Comparison of ENCODE assay signal across 9 cellular contexts in the genomic region with DNA sequence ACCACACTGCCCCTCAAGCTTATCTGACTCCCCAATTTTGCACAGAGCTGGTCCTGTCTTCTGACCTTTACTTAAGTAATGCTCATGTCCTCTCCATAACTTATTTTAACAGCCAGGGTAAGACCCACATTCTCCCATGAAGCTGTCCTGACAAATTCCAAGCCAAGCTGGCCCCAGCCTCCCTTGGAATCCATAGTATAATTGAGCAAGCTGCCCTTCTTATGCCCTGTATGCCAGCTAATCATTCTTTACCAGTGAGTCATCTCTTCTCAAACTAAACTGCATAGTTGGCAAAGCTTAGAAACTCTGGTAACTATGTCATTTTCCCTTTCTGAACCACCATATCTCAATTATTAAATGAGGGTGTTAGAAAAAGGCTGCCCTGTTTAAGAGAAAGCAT.
A peak's percentile ranks its signal among the peaks of the same experiment; 100 is the strongest.
DNase-seq lines count a peak whose midpoint lies in the region; ATAC-seq and TF ChIP-seq lines count a peak whose summit lies in the region.
"Had no signal": no experiment of that assay in that cellular context is flagged by ENCODE, and none has a peak within 500 bp of the region (broad histone marks: within the 10 kb centered on the region; RNA-seq: fewer than 3 reads in every experiment).

No MANE protein-coding gene starts in this region.

- H3K4me1 ChIP-seq in gastrocnemius medialis: peaks cover 37 to 40% of the 10 kb centered on the region in 2 donors
- peaks cover 0 to 31% (median 16%) of the 10 kb centered on the region in 3 donors for H3K4me1 ChIP-seq in esophagus squamous epithelium

- peak; percentile 14 for DNase-seq in HCEC 1CT
- no peak for DNase-seq in WTC11 (ENCODE audit: low spot score)
- peak; percentile 75 for DNase-seq in glomerular endothelial cell (ENCODE audit: extremely low read depth, low read depth, low spot score)
- DNase-seq in gastrocnemius medialis: no peak
- DNase-seq in NCI-H1092 treated with DMSO at 0.1 percent for 48 hours (lab: John Stamatoyannopoulos, UW): no peak
- DNase-seq in esophagus squamous epithelium (lab: John Stamatoyannopoulos, UW): no peak
- no peak for DNase-seq in HuH-7 (ENCODE audit: low spot score)

- POLR2A ChIA-PET in WTC11 (lab: Charles Lee): interaction anchor here (0.5 kb wide), 1 partner anchor 101 kb away, joined by 3 read pairs; no protein-coding TSS in a partner anchor

- in situ Hi-C loops in gastrocnemius medialis (cut with MboI; ENCODE audit: low sequenced_read_pairs in 4 of 4): loop anchor here in 1 of 4 donors (25.0 kb wide), 1 partner anchor 509 kb away; no protein-coding TSS in a partner anchor

- H3K4me3 Mint-ChIP-seq in WTC11: no peak overlapping the region

- TF ChIP-seq POLR2A in gastrocnemius medialis (IDR thresholded peaks at IDR 0.05): no peak
- no peak for TF ChIP-seq POLR2A in esophagus squamous epithelium (IDR thresholded peaks at IDR 0.05)

- H3K9me3 ChIP-seq in gastrocnemius medialis: no peaks in the 10 kb centered on the region
- no peaks in the 10 kb centered on the region for H3K9me3 ChIP-seq in esophagus squamous epithelium

- CTCF ChIA-PET in WTC11 (lab: Charles Lee): interaction anchor here (0.6 kb wide), 1 partner anchor 94 kb away, joined by 3 read pairs; no protein-coding TSS in a partner anchor

- H3K36me3 ChIP-seq in gastrocnemius medialis (no peaks in the 10 kb centered on the region), esophagus squamous epithelium (no peaks in the 10 kb centered on the region)
- H3K36me3 ChIP-seq: cardiac muscle cell had no signal

- H3K27ac Mint-ChIP-seq in WTC11: 0 out of 2 replicates have a peak overlapping the region, but pooled peaks have one; percentile 16

- TF ChIP-seq CTCF in WTC11 (IDR thresholded peaks at IDR 0.05) (no peak), gastrocnemius medialis (IDR thresholded peaks at IDR 0.05 in 4 of 5, conservative IDR thresholded peaks at IDR 0.05 in 1 of 5) (no peak), esophagus squamous epithelium (IDR thresholded peaks at IDR 0.05) (no peak)

- no peaks in the 10 kb centered on the region for H3K36me3 Mint-ChIP-seq in WTC11

- H3K4me3 ChIP-seq in gastrocnemius medialis (no peak overlapping the region), esophagus squamous epithelium (no peak overlapping the region)
- H3K4me3 ChIP-seq: cardiac muscle cell had no signal

- H3K27me3 ChIP-seq in gastrocnemius medialis (no peaks in the 10 kb centered on the region), esophagus squamous epithelium (no peaks in the 10 kb centered on the region)
- H3K27me3 ChIP-seq: cardiac muscle cell had no signal

- peak overlapping the region in 3 of 4 donors; percentile 27 to 60 (median 51) for H3K27ac ChIP-seq in gastrocnemius medialis
- H3K27ac ChIP-seq in esophagus squamous epithelium: peak overlapping the region in 1 of 4 donors; percentile 19
- H3K27ac ChIP-seq: cardiac muscle cell had no signal

- H3K4me1 Mint-ChIP-seq in WTC11: peaks cover 40% of the 10 kb centered on the region

- no peak for ATAC-seq in WTC11
- peak; percentile 51 to 95 for ATAC-seq in gastrocnemius medialis
- ATAC-seq in HG03460 (IDR thresholded peaks at IDR 0.05; ENCODE audit: unreplicated experiment): no peak

- intact Hi-C loops in gastrocnemius medialis (cut with DNase I; ENCODE audit: low total_unique reads): no loop called here
- intact Hi-C loops in esophagus squamous epithelium (cut with DNase I): no loop called here

- no peaks in the 10 kb centered on the region for H3K27me3 Mint-ChIP-seq in WTC11 (ENCODE audit: low read depth)

- H3K9me3 Mint-ChIP-seq in WTC11: no peaks in the 10 kb centered on the region

TF ChIP-seq in WTC11, 78 proteins besides CTCF, POLR2A, EP300 and RAD21 (continues in another document):
- TF ChIP-seq KAT7 (CRISPR knock-in tag; IDR thresholded peaks at IDR 0.05; ENCODE audit: borderline replicate concordance) (no peak), NFE2L1 (CRISPR knock-in tag; IDR thresholded peaks at IDR 0.05) (no peak), GRHL2 (CRISPR knock-in tag; IDR thresholded peaks at IDR 0.05; ENCODE audit: insufficient replicate concordance, severe bottlenecking) (no peak), ZNF121 (CRISPR knock-in tag; IDR thresholded peaks at IDR 0.05) (no peak), ESRRA (CRISPR knock-in tag; IDR thresholded peaks at IDR 0.05; ENCODE audit: borderline replicate concordance) (no peak), ZNF263 (CRISPR knock-in tag; IDR thresholded peaks at IDR 0.05; ENCODE audit: low read depth) (no peak), CBFB (CRISPR knock-in tag; IDR thresholded peaks at IDR 0.05; ENCODE audit: low read depth) (no peak), SOX15 (CRISPR knock-in tag; IDR thresholded peaks at IDR 0.05) (no peak), NR2C2 (CRISPR knock-in tag; IDR thresholded peaks at IDR 0.05) (no peak), IRF2 (CRISPR knock-in tag; IDR thresholded peaks at IDR 0.05; ENCODE audit: borderline replicate concordance, low read depth) (no peak), HMGA2 (CRISPR knock-in tag; IDR thresholded peaks at IDR 0.05) (no peak), RORB (CRISPR knock-in tag; IDR thresholded peaks at IDR 0.05) (no peak), ZNF138 (CRISPR knock-in tag; conservative IDR thresholded peaks at IDR 0.05) (no peak)
- TF ChIP-seq, protein P1, sequence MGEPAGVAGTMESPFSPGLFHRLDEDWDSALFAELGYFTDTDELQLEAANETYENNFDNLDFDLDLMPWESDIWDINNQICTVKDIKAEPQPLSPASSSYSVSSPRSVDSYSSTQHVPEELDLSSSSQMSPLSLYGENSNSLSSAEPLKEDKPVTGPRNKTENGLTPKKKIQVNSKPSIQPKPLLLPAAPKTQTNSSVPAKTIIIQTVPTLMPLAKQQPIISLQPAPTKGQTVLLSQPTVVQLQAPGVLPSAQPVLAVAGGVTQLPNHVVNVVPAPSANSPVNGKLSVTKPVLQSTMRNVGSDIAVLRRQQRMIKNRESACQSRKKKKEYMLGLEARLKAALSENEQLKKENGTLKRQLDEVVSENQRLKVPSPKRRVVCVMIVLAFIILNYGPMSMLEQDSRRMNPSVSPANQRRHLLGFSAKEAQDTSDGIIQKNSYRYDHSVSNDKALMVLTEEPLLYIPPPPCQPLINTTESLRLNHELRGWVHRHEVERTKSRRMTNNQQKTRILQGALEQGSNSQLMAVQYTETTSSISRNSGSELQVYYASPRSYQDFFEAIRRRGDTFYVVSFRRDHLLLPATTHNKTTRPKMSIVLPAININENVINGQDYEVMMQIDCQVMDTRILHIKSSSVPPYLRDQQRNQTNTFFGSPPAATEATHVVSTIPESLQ (CRISPR knock-in tag; IDR thresholded peaks at IDR 0.05): no peak
- TF ChIP-seq, protein P2, sequence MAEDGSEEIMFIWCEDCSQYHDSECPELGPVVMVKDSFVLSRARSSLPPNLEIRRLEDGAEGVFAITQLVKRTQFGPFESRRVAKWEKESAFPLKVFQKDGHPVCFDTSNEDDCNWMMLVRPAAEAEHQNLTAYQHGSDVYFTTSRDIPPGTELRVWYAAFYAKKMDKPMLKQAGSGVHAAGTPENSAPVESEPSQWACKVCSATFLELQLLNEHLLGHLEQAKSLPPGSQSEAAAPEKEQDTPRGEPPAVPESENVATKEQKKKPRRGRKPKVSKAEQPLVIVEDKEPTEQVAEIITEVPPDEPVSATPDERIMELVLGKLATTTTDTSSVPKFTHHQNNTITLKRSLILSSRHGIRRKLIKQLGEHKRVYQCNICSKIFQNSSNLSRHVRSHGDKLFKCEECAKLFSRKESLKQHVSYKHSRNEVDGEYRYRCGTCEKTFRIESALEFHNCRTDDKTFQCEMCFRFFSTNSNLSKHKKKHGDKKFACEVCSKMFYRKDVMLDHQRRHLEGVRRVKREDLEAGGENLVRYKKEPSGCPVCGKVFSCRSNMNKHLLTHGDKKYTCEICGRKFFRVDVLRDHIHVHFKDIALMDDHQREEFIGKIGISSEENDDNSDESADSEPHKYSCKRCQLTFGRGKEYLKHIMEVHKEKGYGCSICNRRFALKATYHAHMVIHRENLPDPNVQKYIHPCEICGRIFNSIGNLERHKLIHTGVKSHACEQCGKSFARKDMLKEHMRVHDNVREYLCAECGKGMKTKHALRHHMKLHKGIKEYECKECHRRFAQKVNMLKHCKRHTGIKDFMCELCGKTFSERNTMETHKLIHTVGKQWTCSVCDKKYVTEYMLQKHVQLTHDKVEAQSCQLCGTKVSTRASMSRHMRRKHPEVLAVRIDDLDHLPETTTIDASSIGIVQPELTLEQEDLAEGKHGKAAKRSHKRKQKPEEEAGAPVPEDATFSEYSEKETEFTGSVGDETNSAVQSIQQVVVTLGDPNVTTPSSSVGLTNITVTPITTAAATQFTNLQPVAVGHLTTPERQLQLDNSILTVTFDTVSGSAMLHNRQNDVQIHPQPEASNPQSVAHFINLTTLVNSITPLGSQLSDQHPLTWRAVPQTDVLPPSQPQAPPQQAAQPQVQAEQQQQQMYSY (CRISPR knock-in tag; IDR thresholded peaks at IDR 0.05): no peak
- TF ChIP-seq, protein P3, sequence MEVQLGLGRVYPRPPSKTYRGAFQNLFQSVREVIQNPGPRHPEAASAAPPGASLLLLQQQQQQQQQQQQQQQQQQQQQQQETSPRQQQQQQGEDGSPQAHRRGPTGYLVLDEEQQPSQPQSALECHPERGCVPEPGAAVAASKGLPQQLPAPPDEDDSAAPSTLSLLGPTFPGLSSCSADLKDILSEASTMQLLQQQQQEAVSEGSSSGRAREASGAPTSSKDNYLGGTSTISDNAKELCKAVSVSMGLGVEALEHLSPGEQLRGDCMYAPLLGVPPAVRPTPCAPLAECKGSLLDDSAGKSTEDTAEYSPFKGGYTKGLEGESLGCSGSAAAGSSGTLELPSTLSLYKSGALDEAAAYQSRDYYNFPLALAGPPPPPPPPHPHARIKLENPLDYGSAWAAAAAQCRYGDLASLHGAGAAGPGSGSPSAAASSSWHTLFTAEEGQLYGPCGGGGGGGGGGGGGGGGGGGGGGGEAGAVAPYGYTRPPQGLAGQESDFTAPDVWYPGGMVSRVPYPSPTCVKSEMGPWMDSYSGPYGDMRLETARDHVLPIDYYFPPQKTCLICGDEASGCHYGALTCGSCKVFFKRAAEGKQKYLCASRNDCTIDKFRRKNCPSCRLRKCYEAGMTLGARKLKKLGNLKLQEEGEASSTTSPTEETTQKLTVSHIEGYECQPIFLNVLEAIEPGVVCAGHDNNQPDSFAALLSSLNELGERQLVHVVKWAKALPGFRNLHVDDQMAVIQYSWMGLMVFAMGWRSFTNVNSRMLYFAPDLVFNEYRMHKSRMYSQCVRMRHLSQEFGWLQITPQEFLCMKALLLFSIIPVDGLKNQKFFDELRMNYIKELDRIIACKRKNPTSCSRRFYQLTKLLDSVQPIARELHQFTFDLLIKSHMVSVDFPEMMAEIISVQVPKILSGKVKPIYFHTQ (CRISPR knock-in tag; IDR thresholded peaks at IDR 0.05): no peak
- TF ChIP-seq, protein P4, sequence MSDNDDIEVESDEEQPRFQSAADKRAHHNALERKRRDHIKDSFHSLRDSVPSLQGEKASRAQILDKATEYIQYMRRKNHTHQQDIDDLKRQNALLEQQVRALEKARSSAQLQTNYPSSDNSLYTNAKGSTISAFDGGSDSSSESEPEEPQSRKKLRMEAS (CRISPR knock-in tag; IDR thresholded peaks at IDR 0.05): no peak

Comparison
In these comparisons a context has a peak if more than half of its experiments do, and no peak if none do; other contexts are left out.
1. DNase-seq: peak in HCEC 1CT (single experiment) and glomerular endothelial cell (single experiment); none in WTC11 (single experiment), gastrocnemius medialis (0 of 2), NCI-H1092 treated with DMSO at 0.1 percent for 48 hours (single experiment), esophagus squamous epithelium (single experiment) and HuH-7 (single experiment).
2. ATAC-seq: peak in gastrocnemius medialis (2 of 2); none in WTC11 (single experiment) and HG03460 (single experiment).